17 cellular contexts compared by ENCODE assay signal in the genomic region with DNA sequence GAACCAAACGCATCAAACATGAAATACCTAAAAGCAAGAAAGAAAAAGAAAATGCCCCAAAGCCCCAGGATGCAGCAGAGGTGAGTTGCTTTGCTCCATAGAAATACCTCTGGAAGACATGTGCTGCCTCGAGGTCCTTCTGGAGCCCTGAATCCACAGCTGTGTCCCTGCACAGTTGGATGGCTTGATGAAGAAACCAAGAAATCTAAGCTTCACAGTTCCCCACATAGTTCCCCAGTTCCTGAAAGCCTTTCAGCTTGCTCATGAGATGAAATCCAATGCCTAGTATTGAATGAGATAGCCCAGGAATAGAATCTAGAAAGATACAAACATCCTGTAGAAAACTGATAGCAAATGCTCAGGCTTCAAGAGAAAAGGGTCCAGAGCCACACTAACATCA.
DNase-seq lines count a peak whose midpoint lies in the region; ATAC-seq and TF ChIP-seq lines count a peak whose summit lies in the region.
"Had no signal": no experiment of that assay in that cellular context is flagged by ENCODE, and none has a peak within 500 bp of the region (broad histone marks: within the 10 kb centered on the region; RNA-seq: fewer than 3 reads in every experiment).

No MANE protein-coding gene starts in this region.

- H2AFZ ChIP-seq in IMR-90 (replicated peaks; ENCODE audit: low read length, poor library complexity) = no peak overlapping the region

- H3K9me3 ChIP-seq in CD4-positive, CD25-positive, alpha-beta regulatory T cell (ENCODE audit: control insufficient read depth in 2 of 2, low read length in 2 of 2) = no peaks in the 10 kb centered on the region
- no peaks in the 10 kb centered on the region for H3K9me3 ChIP-seq in IMR-90 (ENCODE audit: control insufficient read depth, insufficient read depth, low read length)
- no peaks in the 10 kb centered on the region for H3K9me3 ChIP-seq in gastrocnemius medialis
- H3K9me3 ChIP-seq: lower lobe of right lung had no signal

- no peak overlapping the region for H3K56ac ChIP-seq in IMR-90 (ENCODE audit: extremely low read depth, insufficient read depth, low read length)

- peaks cover 47 to 92% (median 77%) of the 10 kb centered on the region in 4 donors for H3K4me1 Mint-ChIP-seq in CD4-positive, CD25-positive, alpha-beta regulatory T cell
- H3K4me1 Mint-ChIP-seq in chondrocyte (ENCODE audit: low read depth) = peaks cover 83% of the 10 kb centered on the region

- CTCF ChIA-PET in IMR-90 (lab: Yijun Ruan, JAX) = no interaction called here

- H4K91ac ChIP-seq in IMR-90 (ENCODE audit: insufficient read depth, low read depth, low read length) = peak overlapping the region; percentile 37

- peaks cover 54% of the 10 kb centered on the region for H3K36me3 ChIP-seq in CD4-positive, CD25-positive, alpha-beta regulatory T cell (ENCODE audit: control insufficient read depth, insufficient read depth, low read length)
- H3K36me3 ChIP-seq in IMR-90 (ENCODE audit: control insufficient read depth, insufficient read depth, low read length) = peaks cover 55% of the 10 kb centered on the region
- peaks cover 5 to 61% of the 10 kb centered on the region in 2 donors for H3K36me3 ChIP-seq in gastrocnemius medialis

- no peaks in the 10 kb centered on the region for H3K27me3 Mint-ChIP-seq in CD4-positive, CD25-positive, alpha-beta regulatory T cell
- H3K27me3 Mint-ChIP-seq in chondrocyte (ENCODE audit: low read depth) = no peaks in the 10 kb centered on the region
- H3K27me3 Mint-ChIP-seq: brain had no signal

- no peak overlapping the region for H3K9ac ChIP-seq in IMR-90 (ENCODE audit: low read depth, low read length)

- H3K18ac ChIP-seq in IMR-90 (ENCODE audit: low read depth, low read length) = peak overlapping the region; percentile 76

- H2BK120ac ChIP-seq in IMR-90 (ENCODE audit: low read depth, low read length) = peak overlapping the region; percentile 29; the same call in 1 of the 2 replicates

- peaks cover 64% of the 10 kb centered on the region for H3K4me1 ChIP-seq in CD4-positive, CD25-positive, alpha-beta regulatory T cell (ENCODE audit: control insufficient read depth, insufficient read depth, low read length, poor library complexity, severe bottlenecking)
- peaks cover 23% of the 10 kb centered on the region for H3K4me1 ChIP-seq in IMR-90 (ENCODE audit: control insufficient read depth, insufficient read depth, low read length)
- peaks cover 41 to 44% of the 10 kb centered on the region in 2 donors for H3K4me1 ChIP-seq in gastrocnemius medialis

- peaks cover 17 to 54% of the 10 kb centered on the region in 2 experiments for H3K79me1 ChIP-seq in IMR-90 (ENCODE audit: low read depth in 1 of 2, low read length in 2 of 2)

- peaks cover 52% of the 10 kb centered on the region for H3K36me3 Mint-ChIP-seq in CD4-positive, CD25-positive, alpha-beta regulatory T cell
- H3K36me3 Mint-ChIP-seq in chondrocyte (ENCODE audit: low read depth) = peaks cover 43% of the 10 kb centered on the region

- H3K9me3 Mint-ChIP-seq in CD4-positive, CD25-positive, alpha-beta regulatory T cell = no peaks in the 10 kb centered on the region
- H3K9me3 Mint-ChIP-seq in chondrocyte (ENCODE audit: low read depth) = no peaks in the 10 kb centered on the region
- H3K9me3 Mint-ChIP-seq: brain, nephron had no signal

- TF ChIP-seq CTCF in IMR-90 (conservative IDR thresholded peaks at IDR 0.05; ENCODE audit: low read depth, low read length) (no peak), chondrocyte (IDR thresholded peaks at IDR 0.05) (no peak), gastrocnemius medialis (IDR thresholded peaks at IDR 0.05 in 4 of 5, conservative IDR thresholded peaks at IDR 0.05 in 1 of 5) (no peak)

- H2BK15ac ChIP-seq in IMR-90 (ENCODE audit: low read depth, low read length) = peak overlapping the region; percentile 45; the same call in 1 of the 3 replicates

- peaks cover 9% of the 10 kb centered on the region for H3K9me1 ChIP-seq in IMR-90 (ENCODE audit: insufficient read depth, low read length)

- no peak for ATAC-seq in CD4-positive, CD25-positive, alpha-beta regulatory T cell (ENCODE audit: low read depth in 2 of 2)
- no peak for ATAC-seq in IMR-90 (ENCODE audit: low read depth)
- no peak for ATAC-seq in gastrocnemius medialis
- no peak for ATAC-seq in HG02588 (IDR thresholded peaks at IDR 0.05; ENCODE audit: unreplicated experiment)
- ATAC-seq: lower lobe of right lung, right cardiac atrium had no signal

- no TSS peak for BruUV-seq in IMR-90 (replicated peaks; lab: Mats Ljungman, UMichigan)

- H3K14ac ChIP-seq in IMR-90 (replicated peaks; ENCODE audit: low read depth, low read length) = peak overlapping the region; percentile 68; the same call in 1 of the 2 replicates

- no peak overlapping the region for H2BK20ac ChIP-seq in IMR-90 (ENCODE audit: low read depth, low read length)

- H4K5ac ChIP-seq in IMR-90 (ENCODE audit: low read depth, low read length) = peak overlapping the region; percentile 26

- dilution Hi-C loops in IMR-90 (cut with HindIII; ENCODE audit: low sequenced_read_pairs, unreplicated experiment) = no loop called here

- H3K4me2 ChIP-seq in IMR-90 (ENCODE audit: low read depth, low read length) = no peak overlapping the region

- no peak overlapping the region for H2AK9ac ChIP-seq in IMR-90 (replicated peaks; ENCODE audit: low read depth, low read length, poor library complexity)

- POLR2A ChIA-PET in IMR-90 (lab: Charles Lee; ENCODE audit: unreplicated experiment) = no interaction called here

- peak overlapping the region; percentile 89 for H3K27ac ChIP-seq in CD4-positive, CD25-positive, alpha-beta regulatory T cell (ENCODE audit: insufficient read depth, low read length, poor library complexity, severe bottlenecking)
- H3K27ac ChIP-seq in IMR-90 (ENCODE audit: insufficient read depth, low read length) (peak overlapping the region; percentile 98), gastrocnemius medialis (peak overlapping the region; percentile 95 to 99 (median 96))
- H3K27ac ChIP-seq: C4-2B, lower lobe of right lung had no signal

- no CpG with 5 or more reads among the region's 2 CpGs for WGBS in IMR-90 (ENCODE audit: extremely low coverage in 2 of 2, insufficient read length in 1 of 2), 2 experiments

- intact Hi-C loops in IMR-90 (cut with micrococcal nuclease) (loop anchor here (2.0 kb wide), 1 partner anchor 159 kb away; no protein-coding TSS in a partner anchor), gastrocnemius medialis (cut with DNase I; ENCODE audit: low total_unique reads) (no loop called here)

- H3K4ac ChIP-seq in IMR-90 (ENCODE audit: low read depth, low read length) = peak overlapping the region; percentile 73

- H3K27ac Mint-ChIP-seq in CD4-positive, CD25-positive, alpha-beta regulatory T cell = peak overlapping the region; percentile 83 to 90 (median 83)
- H3K27ac Mint-ChIP-seq in chondrocyte (ENCODE audit: unreplicated experiment) = peak overlapping the region; percentile 81

- no peak for DNase-seq in CD4-positive, CD25-positive, alpha-beta regulatory T cell
- no peak for DNase-seq in IMR-90
- DNase-seq in chondrocyte (ENCODE audit: low spot score) = no peak
- DNase-seq in gastrocnemius medialis = no peak
- no peak for DNase-seq in iPS-NIHi11 (ENCODE audit: low spot score)
- DNase-seq in A172 (ENCODE audit: low spot score) = no peak
- DNase-seq: activated CD4-positive, alpha-beta T cell treated with anti-CD3 and anti-CD28 coated beads for 1 hour; DND-41; glutamatergic neuron; lower lobe of right lung; NCI-H446; right cardiac atrium; SHP77 treated with DMSO at 0.1 percent for 48 hours had no signal

- H3K23ac ChIP-seq in IMR-90 (ENCODE audit: low read depth, low read length) = peak overlapping the region; percentile 60; the same call in 1 of the 2 replicates

- in situ Hi-C loops in IMR-90 (cut with MboI; ENCODE audit: low sequenced_read_pairs) = loop anchor here (25.0 kb wide), 1 partner anchor 1051 kb away; a partner anchor contains a TSS
- in situ Hi-C loops in gastrocnemius medialis (cut with MboI; ENCODE audit: low sequenced_read_pairs in 4 of 4) = loop anchor here in 1 of 4 donors (25.0 kb wide), 1 partner anchor 1176 kb away; no protein-coding TSS in a partner anchor

- no peak overlapping the region; the same call in 1 of the 2 replicates for H2AK5ac ChIP-seq in IMR-90 (ENCODE audit: low read depth, low read length)

- peak overlapping the region; percentile 17 to 23; a peak in 2 of 4 replicates for H4K8ac ChIP-seq in IMR-90 (ENCODE audit: low read depth in 2 of 2, low read length in 2 of 2)

- peak overlapping the region; percentile 93 for H2BK5ac ChIP-seq in IMR-90 (ENCODE audit: low read depth, low read length, poor library complexity, severe bottlenecking)

- peaks cover 21% of the 10 kb centered on the region for H4K20me1 ChIP-seq in IMR-90 (ENCODE audit: insufficient read depth, low read length)

- TF ChIP-seq RAD21 in IMR-90 (IDR thresholded peaks at IDR 0.05; ENCODE audit: low read length) = no peak

- no peak overlapping the region for H3K4me3 ChIP-seq in CD4-positive, CD25-positive, alpha-beta regulatory T cell (ENCODE audit: low read depth, low read length)
- H3K4me3 ChIP-seq in IMR-90 (ENCODE audit: insufficient read depth, low read depth, low read length) = no peak overlapping the region
- H3K4me3 ChIP-seq in gastrocnemius medialis = no peak overlapping the region
- H3K4me3 ChIP-seq: lower lobe of right lung had no signal

- peak overlapping the region in 3 of 4 donors; percentile 10 to 39 (median 21) for H3K4me3 Mint-ChIP-seq in CD4-positive, CD25-positive, alpha-beta regulatory T cell
- no peak overlapping the region for H3K4me3 Mint-ChIP-seq in chondrocyte (ENCODE audit: unreplicated experiment)
- H3K4me3 Mint-ChIP-seq: brain, nephron had no signal

- TF ChIP-seq POLR2A in IMR-90 (IDR thresholded peaks at IDR 0.05; ENCODE audit: low read depth, low read length) = no peak
- no peak for TF ChIP-seq POLR2A in gastrocnemius medialis (IDR thresholded peaks at IDR 0.05)

- no peaks in the 10 kb centered on the region for H3K27me3 ChIP-seq in CD4-positive, CD25-positive, alpha-beta regulatory T cell (ENCODE audit: control insufficient read depth, insufficient read depth, low read length)
- H3K27me3 ChIP-seq in IMR-90 (ENCODE audit: control insufficient read depth, insufficient read depth, low read length) = no peaks in the 10 kb centered on the region
- H3K27me3 ChIP-seq in gastrocnemius medialis = no peaks in the 10 kb centered on the region

TF ChIP-seq in IMR-90, 13 proteins besides CTCF, POLR2A, EP300 and RAD21:
- TF ChIP-seq CEBPB (IDR thresholded peaks at IDR 0.05; ENCODE audit: low read depth, low read length) (no peak), BHLHE40 (IDR thresholded peaks at IDR 0.05; ENCODE audit: low read depth, low read length) (no peak), NFE2L2 (IDR thresholded peaks at IDR 0.05; ENCODE audit: low read depth, low read length) (no peak)
TF ChIP-seq in IMR-90: peak in this region for 0.
